ENCODE assay signal across 12 cellular contexts in genomic region chr1:232613752-232614381, GRCh38. TPM values are rescaled to one million over a fixed set of nuclear protein-coding genes. Genes with fewer than 3 reads are reported as not detected.
DNase-seq lines count a peak whose midpoint lies in the region; ATAC-seq and TF ChIP-seq lines count a peak whose summit lies in the region.
"Had no signal": no experiment of that assay in that cellular context is flagged by ENCODE, and none has a peak within 500 bp of the region (broad histone marks: within the 10 kb centered on the region; RNA-seq: fewer than 3 reads in every experiment).

No MANE protein-coding gene starts in this region.

- H3K36me3 ChIP-seq in body of pancreas (replicated peaks in 1 of 2; ENCODE audit: insufficient read depth in 1 of 2, low read depth in 2 of 2) (no peaks in the 10 kb centered on the region), mesodermal cell (ENCODE audit: control insufficient read depth, insufficient read depth, low read length) (peaks cover 18% of the 10 kb centered on the region)

- no peaks in the 10 kb centered on the region for H3K27me3 ChIP-seq in body of pancreas

- H3K9me3 ChIP-seq in body of pancreas (no peaks in the 10 kb centered on the region), mesodermal cell (ENCODE audit: control insufficient read depth, low read length) (no peaks in the 10 kb centered on the region)
- H3K9me3 ChIP-seq: psoas muscle had no signal

- ATAC-seq in body of pancreas (peak; percentile 35), HG03045 (IDR thresholded peaks at IDR 0.05; ENCODE audit: unreplicated experiment) (no peak), HG02623 (IDR thresholded peaks at IDR 0.05; ENCODE audit: unreplicated experiment) (no peak)
- ATAC-seq: psoas muscle had no signal

- H3K36me3 Mint-ChIP-seq in HFFc6 (ENCODE audit: low read depth), result no peaks in the 10 kb centered on the region

- no peaks in the 10 kb centered on the region; the same call in 1 of the 2 replicates for H3K27me3 Mint-ChIP-seq in HFFc6 (ENCODE audit: insufficient read depth)

- no peak overlapping the region for H3K27ac ChIP-seq in body of pancreas
- peak overlapping the region; percentile 50 for H3K27ac ChIP-seq in mesodermal cell (ENCODE audit: low read depth, low read length, severe bottlenecking)
- H3K27ac ChIP-seq: psoas muscle had no signal

- intact Hi-C loops in body of pancreas (cut with DNase I), result no loop called here

- H3K4me1 Mint-ChIP-seq in HFFc6 (ENCODE audit: low read depth), result no peaks in the 10 kb centered on the region

- H3K4me3 Mint-ChIP-seq in HFFc6, result no peak overlapping the region

- no peak overlapping the region for H3K27ac Mint-ChIP-seq in HFFc6

- TF ChIP-seq POLR2A in body of pancreas (IDR thresholded peaks at IDR 0.05), result no peak

- H3K4me1 ChIP-seq in body of pancreas (peaks cover 5% of the 10 kb centered on the region), mesodermal cell (ENCODE audit: control insufficient read depth, insufficient read depth, low read length, poor library complexity, severe bottlenecking) (peaks cover 29% of the 10 kb centered on the region)

- DNase-seq in AG10803 (ENCODE audit: low read depth), result peak; percentile 58
- peak; percentile 59 for DNase-seq in LNCaP clone FGC (ENCODE audit: low read depth)
- no peak for DNase-seq in body of pancreas
- no peak for DNase-seq in activated CD4-positive, alpha-beta T cell treated with anti-CD3 and anti-CD28 coated beads for 4 hours
- no peak for DNase-seq in HFFc6
- DNase-seq: activated T-cell treated with anti-CD3 and anti-CD28 coated beads for 4 hours, Calu3, NCI-H2171, psoas muscle had no signal

- 32 to 33% methylated on average over 5 of the region's 5 CpGs for WGBS in body of pancreas, 2 donors
- 90 to 100% methylated on average over 2 to 3 of the region's 5 CpGs for WGBS in mesodermal cell (ENCODE audit: insufficient coverage in 2 of 2), 2 experiments

- peaks cover 30% of the 10 kb centered on the region for H3K9me3 Mint-ChIP-seq in HFFc6

- TF ChIP-seq CTCF in AG10803 (conservative IDR thresholded peaks at IDR 0.05; ENCODE audit: low read length) (no peak), LNCaP clone FGC (IDR thresholded peaks at IDR 0.05; ENCODE audit: control insufficient read depth, extremely low read depth, insufficient read depth) (no peak), body of pancreas (IDR thresholded peaks at IDR 0.05) (no peak), HFFc6 (IDR thresholded peaks at IDR 0.05) (no peak)

- H3K4me3 ChIP-seq in AG10803 (ENCODE audit: low read length), result no peak overlapping the region
- H3K4me3 ChIP-seq in LNCaP clone FGC (ENCODE audit: low read depth, low read length), result no peak overlapping the region
- H3K4me3 ChIP-seq in body of pancreas, result no peak overlapping the region
- H3K4me3 ChIP-seq in mesodermal cell (ENCODE audit: extremely low read depth, insufficient read depth, low read length, poor library complexity, severe bottlenecking), result no peak overlapping the region
- H3K4me3 ChIP-seq: psoas muscle had no signal

RNA-seq across cellular contexts. Expression of gene SIPA1L2, which starts 16.1 kb away (rescaled TPM):
- total RNA-seq in body of pancreas, result 1 to 10 TPM; 5.6 to 8.6 TPM
- 69.3 TPM for polyA plus RNA-seq in mesodermal cell (2013, experiment 1 of 2)
- polyA plus RNA-seq in mesodermal cell (2013, experiment 2 of 2), result 74.6 TPM
- total RNA-seq in HFFc6 (2021; fragmentation: NEBNext Ultra II Directional; extraction: Animal tissue kit (Norgen Biotek cat#: 25700)), result under 1 TPM in 5 of 6 experiments, not detected in 1; 0.02 to 0.05 (median 0.02) TPM

Comparison
In these comparisons a context has a peak if more than half of its experiments do, and no peak if none do; other contexts are left out.
1. DNase-seq: peak in AG10803 (single experiment) and LNCaP clone FGC (single experiment); none in body of pancreas (0 of 4), activated CD4-positive, alpha-beta T cell treated with anti-CD3 and anti-CD28 coated beads for 4 hours (0 of 2) and HFFc6 (single experiment).
2. RNA of gene SIPA1L2, which starts 16.1 kb away (total RNA-seq): 5.6 to 8.6 TPM in body of pancreas; 0.02 to 0.05 TPM in HFFc6; every median in the first group is over 4 times any median in the second.